8 cellular contexts compared by ENCODE assay signal in genomic region chr3:48088056-48088748, GRCh38.
DNase-seq lines count a peak whose midpoint lies in the region; ATAC-seq, FAIRE-seq and TF ChIP-seq lines count a peak whose summit lies in the region.

No MANE protein-coding gene starts in this region.

- no peaks in the 10 kb centered on the region for H3K9me3 ChIP-seq in lung (ENCODE audit: control insufficient read depth in 2 of 2, insufficient read depth in 1 of 2, low read length in 1 of 2)
- H3K9me3 ChIP-seq in thyroid gland, result no peaks in the 10 kb centered on the region

- TF ChIP-seq CTCF in 22Rv1 (IDR thresholded peaks at IDR 0.05) (no peak), coronary artery (IDR thresholded peaks at IDR 0.05) (no peak), lung (IDR thresholded peaks at IDR 0.05; ENCODE audit: control extremely low read depth, extremely low read depth) (no peak), thyroid gland (IDR thresholded peaks at IDR 0.05) (no peak)

- peak; percentile 83 for FAIRE-seq in GM12892 (lab: Jason Lieb, UNC)

- whole genome bisulfite sequencing in lung, 2 donors, result 1% methylated on average over 35 to 40 of the region's 40 CpGs
- WGBS in thyroid gland, 2 donors, result 1 to 2% methylated on average over 7 to 18 of the region's 40 CpGs

- DNase-seq in GM12892 (ENCODE audit: insufficient read length), result no peak
- peak; percentile 77 for DNase-seq in coronary artery (ENCODE audit: low spot score)
- DNase-seq in lung (ENCODE audit: low spot score), result no peak
- peak; percentile 18 to 26 for DNase-seq in thyroid gland
- DNase-seq in NK-92 (lab: John Stamatoyannopoulos, UW; ENCODE audit: unreplicated experiment), result no peak

- ATAC-seq in HG02981 (IDR thresholded peaks at IDR 0.05; ENCODE audit: unreplicated experiment) (peak; percentile 20), SK-N-SH treated with all-trans-retinoic acid at 6 μM for 48 hours (peak; percentile 4), lung (ENCODE audit: insufficient read depth, low FRiP score) (no peak)

- H3K36me3 ChIP-seq in lung (ENCODE audit: control insufficient read depth in 2 of 2, insufficient read depth in 2 of 2, low read length in 2 of 2), result no peaks in the 10 kb centered on the region
- no peaks in the 10 kb centered on the region for H3K36me3 ChIP-seq in thyroid gland

- no peaks in the 10 kb centered on the region for H3K27me3 ChIP-seq in lung (ENCODE audit: control insufficient read depth, insufficient read depth)
- H3K27me3 ChIP-seq in thyroid gland, result no peaks in the 10 kb centered on the region

- H3K27ac ChIP-seq in 22Rv1 (peak overlapping the region; percentile 94), coronary artery (peak overlapping the region; percentile 96 to 100), lung (ENCODE audit: low read depth in 1 of 2, low read length in 1 of 2) (peak overlapping the region; percentile 95 to 98), thyroid gland (peak overlapping the region; percentile 88 to 94 (median 93))

- H3K4me1 ChIP-seq in lung (ENCODE audit: control insufficient read depth in 2 of 2, insufficient read depth in 2 of 2, low read length in 2 of 2), result peaks cover 1 to 8% of the 10 kb centered on the region in 2 donors
- peaks cover 18 to 31% of the 10 kb centered on the region in 2 donors for H3K4me1 ChIP-seq in thyroid gland

- peak overlapping the region; percentile 95 for H3K4me3 ChIP-seq in coronary artery
- H3K4me3 ChIP-seq in lung, result peak overlapping the region; percentile 83
- peak overlapping the region; percentile 63 to 96 (median 86) for H3K4me3 ChIP-seq in thyroid gland (replicated peaks in 1 of 3)

- intact Hi-C loops in thyroid gland (cut with DNase I), result no loop called here

- TF ChIP-seq POLR2A in GM12892 (IDR thresholded peaks at IDR 0.05; ENCODE audit: low read depth, low read length) (no peak), thyroid gland (IDR thresholded peaks at IDR 0.05) (no peak)

TF ChIP-seq in SK-N-SH treated with all-trans-retinoic acid at 6 μM for 48 hours, 23 proteins besides CTCF, POLR2A, EP300 and RAD21:
- TF ChIP-seq ZNF70 (CRISPR knock-in tag; IDR thresholded peaks at IDR 0.05) (no peak), CSRNP3 (CRISPR knock-in tag; IDR thresholded peaks at IDR 0.05) (no peak), TSHZ2 (CRISPR knock-in tag; IDR thresholded peaks at IDR 0.05) (no peak), GLIS3 (CRISPR knock-in tag; IDR thresholded peaks at IDR 0.05) (no peak), POU6F1 (CRISPR knock-in tag; IDR thresholded peaks at IDR 0.05; ENCODE audit: borderline replicate concordance, low read depth) (no peak), ZFP30 (CRISPR knock-in tag; IDR thresholded peaks at IDR 0.05) (no peak), TOX (CRISPR knock-in tag; IDR thresholded peaks at IDR 0.05; ENCODE audit: borderline replicate concordance) (no peak), ZNF8 (CRISPR knock-in tag; IDR thresholded peaks at IDR 0.05) (no peak), TCF4 (CRISPR knock-in tag; IDR thresholded peaks at IDR 0.05; ENCODE audit: borderline replicate concordance) (no peak), BACH2 (CRISPR knock-in tag; IDR thresholded peaks at IDR 0.05; ENCODE audit: borderline replicate concordance) (no peak), RARB (CRISPR knock-in tag; IDR thresholded peaks at IDR 0.05) (no peak), PATZ1 (CRISPR knock-in tag; IDR thresholded peaks at IDR 0.05; ENCODE audit: borderline replicate concordance) (no peak), ESRRG (CRISPR knock-in tag; IDR thresholded peaks at IDR 0.05) (no peak)

Comparison
In these comparisons a context has a peak if more than half of its experiments do, and no peak if none do; other contexts are left out.
1. DNase-seq: peak in coronary artery (single experiment) and thyroid gland (2 of 2); none in GM12892 (single experiment), lung (single experiment) and NK-92 (single experiment).
2. Peak in every context shown above with its lines, with median percentiles within 50 percentile points of each other: H3K27ac ChIP-seq and H3K4me3 ChIP-seq.